28 cellular contexts compared by ENCODE assay signal in genomic region chr4:7411491-7411890, GRCh38. TPM values are rescaled to one million over a fixed set of nuclear protein-coding genes. Genes with fewer than 3 reads are reported as not detected.
"Had no signal": no experiment of that assay in that cellular context is flagged by ENCODE, and none has a peak within 500 bp of the region (broad histone marks: within the 10 kb centered on the region; RNA-seq: fewer than 3 reads in every experiment).

No MANE protein-coding gene starts in this region.

- H3K36me3 ChIP-seq: brain microvascular endothelial cell, SJSA1 had no signal

- H3K27me3 ChIP-seq: SJSA1 had no signal

- DNase-seq: activated CD4-positive, alpha-beta memory T cell treated with anti-CD3 and anti-CD28 coated beads for 36 hours; activated CD4-positive, alpha-beta T cell treated with anti-CD3 and anti-CD28 coated beads for 1 hour; activated CD4-positive, alpha-beta T cell treated with anti-CD3 and anti-CD28 coated beads, Interleukin-2, amount 10 ng/mL, durations not matched to agents 24 days and 14 days; activated CD8-positive, alpha-beta memory T cell treated with anti-CD3 and anti-CD28 coated beads for 24 hours; activated gamma-delta T cell; activated naive CD4-positive, alpha-beta T cell treated with anti-CD3 and anti-CD28 coated beads for 36 hours; activated T-cell treated with anti-CD3 and anti-CD28 coated beads, Interleukin-2, amount 50 U/mL, for 48 hours; amygdala; brain microvascular endothelial cell; KG1; NCI-H1417; NCI-H1930; NCI-H2171; NCI-H2227 treated with DMSO at 0.1 percent for 48 hours; NCI-H446 treated with DMSO at 0.1 percent for 48 hours; NCI-H748 treated with DMSO at 0.1 percent for 48 hours; PC-3; SHP77; T-helper 9 cell had no signal

- H3K4me1 ChIP-seq: SJSA1 had no signal

- H3K27ac ChIP-seq: brain microvascular endothelial cell, SJSA1 had no signal

- H3K4me3 Mint-ChIP-seq: activated CD4-positive, alpha-beta memory T cell treated with anti-CD3 and anti-CD28 coated beads for 36 hours; activated CD4-positive, alpha-beta T cell treated with anti-CD3 and anti-CD28 coated beads, Interleukin-2, amount 10 ng/mL, durations not matched to agents 24 days and 14 days; activated naive CD4-positive, alpha-beta T cell treated with anti-CD3 and anti-CD28 coated beads for 36 hours; activated naive CD8-positive, alpha-beta T cell; activated T-helper 17 cell treated with anti-CD3 and anti-CD28 coated beads, Interleukin-2, amount 50 U/mL, for 72 hours; T-helper 17 cell; WTC11 had no signal

- H3K4me1 Mint-ChIP-seq: activated CD4-positive, alpha-beta T cell treated with anti-CD3 and anti-CD28 coated beads, Interleukin-2, amount 10 ng/mL, durations not matched to agents 24 days and 14 days; activated T-helper 17 cell treated with anti-CD3 and anti-CD28 coated beads, Interleukin-2, amount 50 U/mL, for 72 hours; T-helper 17 cell had no signal

- H3K9me3 ChIP-seq: SJSA1 had no signal

- H3K27ac Mint-ChIP-seq: activated CD4-positive, alpha-beta memory T cell treated with anti-CD3 and anti-CD28 coated beads for 36 hours; activated CD4-positive, alpha-beta T cell treated with anti-CD3 and anti-CD28 coated beads, Interleukin-2, amount 10 ng/mL, durations not matched to agents 24 days and 14 days; activated naive CD4-positive, alpha-beta T cell treated with anti-CD3 and anti-CD28 coated beads for 36 hours; activated naive CD8-positive, alpha-beta T cell; activated T-helper 17 cell treated with anti-CD3 and anti-CD28 coated beads, Interleukin-2, amount 50 U/mL, for 72 hours; T-helper 17 cell; WTC11 had no signal

- H3K4me3 ChIP-seq: SJSA1 had no signal

RNA-seq across cellular contexts. Expression of gene PSAPL1, which starts 23.2 kb away (rescaled TPM):
- total RNA-seq: activated CD4-positive, alpha-beta memory T cell treated with anti-CD3 and anti-CD28 coated beads for 36 hours; activated CD4-positive, alpha-beta T cell treated with anti-CD3 and anti-CD28 coated beads, Interleukin-2, amount 10 ng/mL, durations not matched to agents 24 days and 14 days; activated naive CD4-positive, alpha-beta T cell treated with anti-CD3 and anti-CD28 coated beads for 36 hours; activated T-helper 17 cell treated with anti-CD3 and anti-CD28 coated beads, Interleukin-2, amount 50 U/mL, for 72 hours; astrocyte; cardiac septum; LHCN-M2; M059J; SJSA1; T-helper 17 cell; WTC11 had no signal
